Comparison of ENCODE assay signal across 8 cellular contexts in the genomic region with DNA sequence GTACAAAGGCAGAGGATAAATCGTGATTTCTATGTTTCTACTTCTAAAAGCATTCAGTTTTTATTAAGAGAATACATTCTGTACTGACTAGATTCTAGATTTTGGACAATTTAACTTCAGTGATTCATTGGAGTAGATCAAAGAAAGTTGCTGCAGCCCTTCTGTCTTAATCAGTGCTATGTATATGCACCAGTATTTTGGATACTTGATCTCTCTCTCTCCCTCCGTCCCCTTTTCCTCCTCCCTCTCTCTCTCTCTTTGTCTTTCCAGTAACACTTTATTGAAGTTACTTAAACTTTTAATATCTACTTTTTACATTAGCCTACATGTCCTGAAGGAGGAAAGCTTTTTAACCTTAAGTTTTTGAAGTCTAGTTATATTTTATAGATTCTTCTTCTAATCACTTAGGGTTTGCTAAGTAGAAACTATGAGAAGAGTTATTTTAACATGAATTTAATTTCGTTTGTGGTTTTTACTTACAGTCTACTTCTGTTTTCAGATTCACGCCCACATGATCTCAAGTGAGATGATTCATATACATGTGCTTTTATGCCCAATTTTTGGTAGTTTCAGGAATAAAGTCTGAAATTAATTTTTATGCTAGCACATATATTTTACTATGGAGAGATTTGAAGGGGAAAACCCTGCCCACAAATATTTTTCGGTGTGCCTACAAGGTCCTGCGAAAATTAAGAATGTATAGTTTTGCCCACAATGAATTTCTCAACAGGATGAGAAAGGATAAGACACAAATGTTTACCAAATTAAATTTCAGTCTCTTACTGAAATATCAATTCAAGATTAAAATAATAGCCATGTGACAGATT. TPM values are rescaled to one million over a fixed set of nuclear protein-coding genes. Genes with fewer than 3 reads are reported as not detected.
DNase-seq lines count a peak whose midpoint lies in the region; ATAC-seq and TF ChIP-seq lines count a peak whose summit lies in the region.

No MANE protein-coding gene starts in this region.

- H3K36me3 ChIP-seq in ACC112 (ENCODE audit: insufficient read depth, low read length), result 0 out of 2 replicates have a peak, but pooled peaks cover 5% of the 10 kb centered on the region

- H3K27ac ChIP-seq in ACC112 (ENCODE audit: low read depth, low read length), result peak overlapping the region; percentile 80

- no peaks in the 10 kb centered on the region for H3K27me3 ChIP-seq in ACC112 (ENCODE audit: insufficient read depth, low read length)

- H3K9me3 Mint-ChIP-seq in chondrocyte (ENCODE audit: low read depth), result no peaks in the 10 kb centered on the region

- TF ChIP-seq CTCF in chondrocyte (IDR thresholded peaks at IDR 0.05), result no peak

- H3K36me3 Mint-ChIP-seq in chondrocyte (ENCODE audit: low read depth), result no peaks in the 10 kb centered on the region

- H3K4me3 Mint-ChIP-seq in chondrocyte (ENCODE audit: unreplicated experiment), result peak overlapping the region; percentile 46

- intact Hi-C loops in Right ventricle myocardium superior (cut with DNase I) (no loop called here), sciatic nerve (cut with DNase I) (no loop called here)

- peaks cover 73% of the 10 kb centered on the region for H3K79me2 ChIP-seq in ACC112 (ENCODE audit: control insufficient read depth, insufficient read depth, low read length, unreplicated experiment)

- DNase-seq in chondrocyte (ENCODE audit: low spot score) (no peak), inferior parietal cortex (ENCODE audit: extremely low spot score) (no peak), mucosa of gallbladder (ENCODE audit: low spot score) (no peak), Right ventricle myocardium superior (no peak), sciatic nerve (ENCODE audit: low spot score) (no peak)

- no peak overlapping the region for H3K27ac Mint-ChIP-seq in chondrocyte (ENCODE audit: unreplicated experiment)

- no peaks in the 10 kb centered on the region for H3K27me3 Mint-ChIP-seq in chondrocyte (ENCODE audit: low read depth)

- H3K4me1 Mint-ChIP-seq in chondrocyte (ENCODE audit: low read depth), result peaks cover 3% of the 10 kb centered on the region

- H3K4me1 ChIP-seq in ACC112 (ENCODE audit: control insufficient read depth, insufficient read depth, low read length, unreplicated experiment), result peaks cover 55% of the 10 kb centered on the region

- H3K4me3 ChIP-seq in ACC112 (ENCODE audit: low read depth, low read length), result peak overlapping the region; percentile 58

- peak; percentile 58 for ATAC-seq in GM19455 (IDR thresholded peaks at IDR 0.05; ENCODE audit: unreplicated experiment)
- peak; percentile 34 for ATAC-seq in HG03457 (IDR thresholded peaks at IDR 0.05; ENCODE audit: unreplicated experiment)
- no peak for ATAC-seq in Right ventricle myocardium superior (ENCODE audit: poor library complexity)
- no peak for ATAC-seq in sciatic nerve

- H2AFZ ChIP-seq in ACC112 (ENCODE audit: low read length, unreplicated experiment), result peak overlapping the region; percentile 70

RNA-seq across cellular contexts. Expression of a gene that starts 9.1 kb away (rescaled TPM):
- total RNA-seq in chondrocyte (12.7 to 24.6 TPM (median 15.6 TPM) in 3 replicates), mucosa of gallbladder (13.7 TPM), Right ventricle myocardium superior (12.9 TPM), sciatic nerve (60.7 TPM)

Comparison
In these comparisons a context has a peak if more than half of its experiments do, and no peak if none do; other contexts are left out.
1. ATAC-seq: peak in GM19455 (single experiment) and HG03457 (single experiment); none in Right ventricle myocardium superior (single experiment) and sciatic nerve (single experiment).